In the genomic region with DNA sequence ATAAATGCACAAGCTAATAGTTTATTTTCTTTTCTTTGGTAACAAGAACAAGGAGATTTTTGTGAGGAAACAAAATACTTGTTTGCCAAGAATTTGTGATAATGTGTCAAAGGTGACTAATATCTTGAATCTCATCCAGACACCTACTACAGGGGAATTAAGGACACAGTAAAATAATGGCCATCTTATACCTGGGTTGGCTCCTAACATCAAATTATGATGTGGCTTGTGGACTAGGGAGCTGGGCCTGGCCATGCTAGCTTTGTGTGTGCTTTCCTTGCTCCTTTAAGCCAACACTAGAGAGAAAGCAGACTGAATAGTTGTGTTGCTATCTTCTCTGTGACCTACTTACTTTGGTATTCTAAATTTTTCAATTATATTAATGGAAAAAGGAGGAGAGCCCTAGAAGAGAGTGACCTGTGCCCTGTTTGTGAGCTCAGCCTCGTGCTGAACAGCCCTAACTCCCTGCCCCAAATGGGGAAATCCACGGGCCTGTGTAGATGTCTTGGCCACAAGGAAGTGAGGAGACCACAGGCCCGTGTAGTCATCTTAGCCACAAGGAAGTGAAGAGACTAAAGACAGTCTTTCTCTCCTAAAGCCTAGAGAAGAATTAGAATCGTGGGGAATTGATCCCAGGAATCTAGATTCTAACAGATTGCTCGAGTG, we compare ENCODE assay signal across 7 cellular contexts. TPM values are rescaled to one million over a fixed set of nuclear protein-coding genes. Genes with fewer than 3 reads are reported as not detected.
DNase-seq lines count a peak whose midpoint lies in the region; ATAC-seq and TF ChIP-seq lines count a peak whose summit lies in the region.

No MANE protein-coding gene starts in this region.

- H3K36me3 ChIP-seq in heart left ventricle (no peaks in the 10 kb centered on the region), transverse colon (no peaks in the 10 kb centered on the region)

- H3K9me3 ChIP-seq in heart left ventricle: peaks cover 0 to 7% (median 0%) of the 10 kb centered on the region in 12 donors
- H3K9me3 ChIP-seq in transverse colon: no peaks in the 10 kb centered on the region

- in situ Hi-C loops in transverse colon (cut with MboI; ENCODE audit: low pct_ligation_motif_present in 1 of 4, low pct_unique_long_range_greater_than_20kb in 1 of 4, low sequenced_read_pairs in 3 of 4): no loop called here

- no peak for TF ChIP-seq CTCF in heart left ventricle (IDR thresholded peaks at IDR 0.05)
- TF ChIP-seq CTCF in transverse colon (IDR thresholded peaks at IDR 0.05): no peak

- no peaks in the 10 kb centered on the region for H3K27me3 Mint-ChIP-seq in activated T-helper 2 cell treated with anti-CD3 and anti-CD28 coated beads, Interferon-gamma antibody, Interleukin-2, Interleukin-4, amounts not matched to agents 10 μg/mL and 5 μg/mL and 100 μg/mL, durations not matched to agents 14 hours and 24 hours and 36 hours (ENCODE audit: low read depth)

- DNase-seq in RPMI8226 (peak; percentile 62), heart left ventricle (peak in 4 of 5 donors; percentile 36 to 61 (median 54)), transverse colon (peak; percentile 40)
- no peak for DNase-seq in stimulated activated CD4-positive, alpha-beta T cell treated with anti-CD3 and anti-CD28 coated beads, Interleukin-4, amount 100 ng/mL, for 1 hour
- DNase-seq in activated T-helper 2 cell treated with anti-CD3 and anti-CD28 coated beads, Interferon-gamma antibody, Interleukin-2, Interleukin-4, amounts not matched to agents 10 μg/mL and 5 μg/mL and 100 μg/mL, durations not matched to agents 14 hours and 24 hours and 36 hours (ENCODE audit: low spot score): no peak

- 58 to 67% (median 62%) methylated on average over 5 of the region's 5 CpGs for WGBS in heart left ventricle, 4 donors
- 30 to 40% methylated on average over 4 to 5 of the region's 5 CpGs for WGBS in transverse colon (ENCODE audit: low coverage in 1 of 2), 2 donors

- H3K4me1 Mint-ChIP-seq in activated T-helper 2 cell treated with anti-CD3 and anti-CD28 coated beads, Interferon-gamma antibody, Interleukin-2, Interleukin-4, amounts not matched to agents 10 μg/mL and 5 μg/mL and 100 μg/mL, durations not matched to agents 14 hours and 24 hours and 36 hours (ENCODE audit: low read depth): no peaks in the 10 kb centered on the region

- TF ChIP-seq POLR2A in heart left ventricle (IDR thresholded peaks at IDR 0.05): no peak
- no peak for TF ChIP-seq POLR2A in transverse colon (IDR thresholded peaks at IDR 0.05)

- H3K4me3 Mint-ChIP-seq in activated T-helper 2 cell treated with anti-CD3 and anti-CD28 coated beads, Interferon-gamma antibody, Interleukin-2, Interleukin-4, amounts not matched to agents 10 μg/mL and 5 μg/mL and 100 μg/mL, durations not matched to agents 14 hours and 24 hours and 36 hours (ENCODE audit: low read depth): no peak overlapping the region

- H3K4me1 ChIP-seq in heart left ventricle (peaks cover 3 to 45% (median 29%) of the 10 kb centered on the region in 12 donors), transverse colon (peaks cover 0 to 6% (median 2%) of the 10 kb centered on the region in 4 donors)

- no peaks in the 10 kb centered on the region for H3K9me3 Mint-ChIP-seq in activated T-helper 2 cell treated with anti-CD3 and anti-CD28 coated beads, Interferon-gamma antibody, Interleukin-2, Interleukin-4, amounts not matched to agents 10 μg/mL and 5 μg/mL and 100 μg/mL, durations not matched to agents 14 hours and 24 hours and 36 hours

- no peaks in the 10 kb centered on the region for H3K36me3 Mint-ChIP-seq in activated T-helper 2 cell treated with anti-CD3 and anti-CD28 coated beads, Interferon-gamma antibody, Interleukin-2, Interleukin-4, amounts not matched to agents 10 μg/mL and 5 μg/mL and 100 μg/mL, durations not matched to agents 14 hours and 24 hours and 36 hours (ENCODE audit: low read depth)

- peak overlapping the region in 1 of 12 donors; percentile 9 for H3K4me3 ChIP-seq in heart left ventricle
- no peak overlapping the region for H3K4me3 ChIP-seq in transverse colon

- H3K27ac ChIP-seq in heart left ventricle (peak overlapping the region in 9 of 12 donors; percentile 25 to 79 (median 52)), transverse colon (no peak overlapping the region)

- intact Hi-C loops in heart left ventricle (cut with DNase I): no loop called here
- intact Hi-C loops in transverse colon (cut with DNase I; ENCODE audit: low total_unique reads): no loop called here
- intact Hi-C loops in activated T-helper 2 cell treated with anti-CD3 and anti-CD28 coated beads, Interferon-gamma antibody, Interleukin-2, Interleukin-4, amounts not matched to agents 10 μg/mL and 5 μg/mL and 100 μg/mL, durations not matched to agents 14 hours and 24 hours and 36 hours (cut with micrococcal nuclease): no loop called here

- ATAC-seq in GM19372 (IDR thresholded peaks at IDR 0.05; ENCODE audit: low read depth, unreplicated experiment) (peak; percentile 97), HG03066 (IDR thresholded peaks at IDR 0.05; ENCODE audit: low read depth, unreplicated experiment) (peak; percentile 96), heart left ventricle (peak; percentile 30 to 89 (median 80))

- no peak for TF ChIP-seq EP300 in transverse colon (IDR thresholded peaks at IDR 0.05; ENCODE audit: low read depth)

- H3K27me3 ChIP-seq in heart left ventricle: no peaks in the 10 kb centered on the region
- no peaks in the 10 kb centered on the region for H3K27me3 ChIP-seq in transverse colon

- no peak overlapping the region for H3K27ac Mint-ChIP-seq in activated T-helper 2 cell treated with anti-CD3 and anti-CD28 coated beads, Interferon-gamma antibody, Interleukin-2, Interleukin-4, amounts not matched to agents 10 μg/mL and 5 μg/mL and 100 μg/mL, durations not matched to agents 14 hours and 24 hours and 36 hours

RNA-seq across cellular contexts. Expression of gene ARHGAP24, which starts 23.3 kb away (rescaled TPM):
- 10 to 100 TPM; 14.9 to 36.9 (median 25.1) TPM for total RNA-seq in heart left ventricle
- polyA plus RNA-seq in heart left ventricle: 10 to 100 TPM in 1 of 2 donors, 1 to 10 TPM in 1; 4.5 to 15.2 TPM
- 10 to 100 TPM in 2 of 4 donors, 1 to 10 TPM in 2; 4.2 to 32.0 (median 12.6) TPM for total RNA-seq in transverse colon
- not detected in 2 replicates for total RNA-seq in activated T-helper 2 cell treated with anti-CD3 and anti-CD28 coated beads, Interferon-gamma antibody, Interleukin-2, Interleukin-4, amounts not matched to agents 10 μg/mL and 5 μg/mL and 100 μg/mL, durations not matched to agents 14 hours and 24 hours and 36 hours

Comparison
In these comparisons a context has a peak if more than half of its experiments do, and no peak if none do; other contexts are left out.
1. DNase-seq: peak in RPMI8226 (single experiment), heart left ventricle (4 of 5) and transverse colon (single experiment); none in stimulated activated CD4-positive, alpha-beta T cell treated with anti-CD3 and anti-CD28 coated beads, Interleukin-4, amount 100 ng/mL, for 1 hour (single experiment) and activated T-helper 2 cell treated with anti-CD3 and anti-CD28 coated beads, Interferon-gamma antibody, Interleukin-2, Interleukin-4, amounts not matched to agents 10 μg/mL and 5 μg/mL and 100 μg/mL, durations not matched to agents 14 hours and 24 hours and 36 hours (single experiment).
2. H3K27ac ChIP-seq: peak in heart left ventricle (9 of 12); none in transverse colon (0 of 4).
3. Peak in every context shown above with its lines, with median percentiles within 50 percentile points of each other: ATAC-seq.